ENCODE assay signal across 10 cellular contexts in genomic region chr15:92011611-92012367, GRCh38.
DNase-seq lines count a peak whose midpoint lies in the region; ATAC-seq and TF ChIP-seq lines count a peak whose summit lies in the region.
"Had no signal": no experiment of that assay in that cellular context is flagged by ENCODE, and none has a peak within 500 bp of the region (broad histone marks: within the 10 kb centered on the region; RNA-seq: fewer than 3 reads in every experiment).

No MANE protein-coding gene starts in this region.

- H3K36me3 Mint-ChIP-seq in activated naive CD8-positive, alpha-beta T cell treated with anti-CD3 and anti-CD28 coated beads, Interleukin-2, amount 50 U/mL, for 24 hours (ENCODE audit: low read depth): no peaks in the 10 kb centered on the region

- peak; percentile 66 for ATAC-seq in activated naive CD8-positive, alpha-beta T cell treated with anti-CD3 and anti-CD28 coated beads, Interleukin-2, amount 50 U/mL, for 24 hours
- ATAC-seq in lung (ENCODE audit: insufficient read depth, low FRiP score) (peak; percentile 41), HG03460 (IDR thresholded peaks at IDR 0.05; ENCODE audit: unreplicated experiment) (no peak)

- TF ChIP-seq CTCF in BE2C (IDR thresholded peaks at IDR 0.05; ENCODE audit: low read depth, low read length): no peak
- TF ChIP-seq CTCF in lung (IDR thresholded peaks at IDR 0.05; ENCODE audit: control extremely low read depth, extremely low read depth): no peak

- H3K27me3 Mint-ChIP-seq in activated naive CD8-positive, alpha-beta T cell treated with anti-CD3 and anti-CD28 coated beads, Interleukin-2, amount 50 U/mL, for 24 hours: no peaks in the 10 kb centered on the region

- no peaks in the 10 kb centered on the region for H3K9me3 ChIP-seq in BE2C
- no peaks in the 10 kb centered on the region for H3K9me3 ChIP-seq in lung (ENCODE audit: control insufficient read depth in 2 of 2, insufficient read depth in 1 of 2, low read length in 1 of 2)

- H3K36me3 ChIP-seq in BE2C (no peaks in the 10 kb centered on the region), lung (ENCODE audit: control insufficient read depth in 2 of 2, insufficient read depth in 2 of 2, low read length in 2 of 2) (no peaks in the 10 kb centered on the region)

- H3K27me3 ChIP-seq in BE2C: no peaks in the 10 kb centered on the region
- H3K27me3 ChIP-seq in lung (ENCODE audit: control insufficient read depth, insufficient read depth): no peaks in the 10 kb centered on the region

- peak; percentile 22 for DNase-seq in BE2C
- peak; percentile 42 for DNase-seq in NCI-H146 treated with DMSO at 0.1 percent for 48 hours (lab: John Stamatoyannopoulos, UW; ENCODE audit: unreplicated experiment)
- DNase-seq in activated naive CD8-positive, alpha-beta T cell treated with anti-CD3 and anti-CD28 coated beads, Interleukin-2, amount 50 U/mL, for 24 hours: peak; percentile 22
- no peak for DNase-seq in lung (ENCODE audit: low spot score)
- no peak for DNase-seq in MV-4-11 (lab: John Stamatoyannopoulos, UW)
- no peak for DNase-seq in central memory CD4-positive, alpha-beta T cell
- DNase-seq in dedifferentiated amniotic fluid mesenchymal stem cell (ENCODE audit: extremely low spot score): no peak

- H3K4me1 ChIP-seq in BE2C (peaks cover 3% of the 10 kb centered on the region; the same call in 1 of the 2 replicates), lung (ENCODE audit: control insufficient read depth in 2 of 2, insufficient read depth in 2 of 2, low read length in 2 of 2) (peaks cover 18 to 19% of the 10 kb centered on the region in 2 donors)

- no peak overlapping the region for H3K4me3 ChIP-seq in BE2C (ENCODE audit: low read depth, low read length)
- H3K4me3 ChIP-seq in lung: no peak overlapping the region

- H3K4me1 Mint-ChIP-seq in activated naive CD8-positive, alpha-beta T cell treated with anti-CD3 and anti-CD28 coated beads, Interleukin-2, amount 50 U/mL, for 24 hours: peaks cover 56% of the 10 kb centered on the region

- peak overlapping the region; percentile 64 for H3K4me3 Mint-ChIP-seq in activated naive CD8-positive, alpha-beta T cell treated with anti-CD3 and anti-CD28 coated beads, Interleukin-2, amount 50 U/mL, for 24 hours
- H3K4me3 Mint-ChIP-seq: nephron had no signal

- peak overlapping the region; percentile 73 for H3K27ac Mint-ChIP-seq in activated naive CD8-positive, alpha-beta T cell treated with anti-CD3 and anti-CD28 coated beads, Interleukin-2, amount 50 U/mL, for 24 hours
- H3K27ac Mint-ChIP-seq: nephron had no signal

- H3K27ac ChIP-seq in lung (ENCODE audit: low read depth in 1 of 2, low read length in 1 of 2): peak overlapping the region in 1 of 2 donors; percentile 92
- H3K27ac ChIP-seq: KMS-11 had no signal

- WGBS in lung, 2 donors: 69% methylated on average over 14 of the region's 14 CpGs

- no peaks in the 10 kb centered on the region for H3K9me3 Mint-ChIP-seq in activated naive CD8-positive, alpha-beta T cell treated with anti-CD3 and anti-CD28 coated beads, Interleukin-2, amount 50 U/mL, for 24 hours
- H3K9me3 Mint-ChIP-seq: nephron had no signal

Comparison
In these comparisons a context has a peak if more than half of its experiments do, and no peak if none do; other contexts are left out.
1. DNase-seq: peak in BE2C (single experiment), NCI-H146 treated with DMSO at 0.1 percent for 48 hours (single experiment) and activated naive CD8-positive, alpha-beta T cell treated with anti-CD3 and anti-CD28 coated beads, Interleukin-2, amount 50 U/mL, for 24 hours (single experiment); none in lung (single experiment), MV-4-11 (single experiment), central memory CD4-positive, alpha-beta T cell (single experiment) and dedifferentiated amniotic fluid mesenchymal stem cell (single experiment).